In genomic region chr6:149046822-149047246, GRCh38 we compare ENCODE assay signal across 11 cellular contexts.
A peak's percentile ranks its signal among the peaks of the same experiment; 100 is the strongest.
DNase-seq lines count a peak whose midpoint lies in the region; ATAC-seq and TF ChIP-seq lines count a peak whose summit lies in the region.
"Had no signal": no experiment of that assay in that cellular context is flagged by ENCODE, and none has a peak within 500 bp of the region (broad histone marks: within the 10 kb centered on the region; RNA-seq: fewer than 3 reads in every experiment).

No MANE protein-coding gene starts in this region.

- no peaks in the 10 kb centered on the region for H3K27me3 ChIP-seq in thyroid gland
- H3K27me3 ChIP-seq: ascending aorta, SJSA1 had no signal

- intact Hi-C loops in thyroid gland (cut with DNase I), result no loop called here

- peaks cover 4 to 23% of the 10 kb centered on the region in 2 donors for H3K4me1 ChIP-seq in thyroid gland

- no peaks in the 10 kb centered on the region for H3K9me3 Mint-ChIP-seq in activated naive CD8-positive, alpha-beta T cell treated with anti-CD3 and anti-CD28 coated beads, Interleukin-2, amount 10 ng/mL, durations not matched to agents 7 days and 5 days
- H3K9me3 Mint-ChIP-seq in activated naive CD8-positive, alpha-beta T cell treated with anti-CD3 and anti-CD28 coated beads, Interleukin-2, amount 50 U/mL, for 24 hours, result no peaks in the 10 kb centered on the region
- H3K9me3 Mint-ChIP-seq in activated CD4-positive, alpha-beta memory T cell treated with anti-CD3 and anti-CD28 coated beads, Interleukin-2, amount 10 ng/mL, durations not matched to agents 7 days and 5 days, result no peaks in the 10 kb centered on the region

- peaks cover 35% of the 10 kb centered on the region for H3K4me1 Mint-ChIP-seq in activated naive CD8-positive, alpha-beta T cell treated with anti-CD3 and anti-CD28 coated beads, Interleukin-2, amount 10 ng/mL, durations not matched to agents 7 days and 5 days
- H3K4me1 Mint-ChIP-seq in activated naive CD8-positive, alpha-beta T cell treated with anti-CD3 and anti-CD28 coated beads, Interleukin-2, amount 50 U/mL, for 24 hours, result peaks cover 31% of the 10 kb centered on the region
- H3K4me1 Mint-ChIP-seq in activated CD4-positive, alpha-beta memory T cell treated with anti-CD3 and anti-CD28 coated beads, Interleukin-2, amount 10 ng/mL, durations not matched to agents 7 days and 5 days, result peaks cover 54% of the 10 kb centered on the region

- peak overlapping the region; percentile 66 for H3K27ac Mint-ChIP-seq in activated naive CD8-positive, alpha-beta T cell treated with anti-CD3 and anti-CD28 coated beads, Interleukin-2, amount 10 ng/mL, durations not matched to agents 7 days and 5 days
- no peak overlapping the region for H3K27ac Mint-ChIP-seq in activated naive CD8-positive, alpha-beta T cell treated with anti-CD3 and anti-CD28 coated beads, Interleukin-2, amount 50 U/mL, for 24 hours
- H3K27ac Mint-ChIP-seq in activated CD4-positive, alpha-beta memory T cell treated with anti-CD3 and anti-CD28 coated beads, Interleukin-2, amount 10 ng/mL, durations not matched to agents 7 days and 5 days, result peak overlapping the region; percentile 17

- no peaks in the 10 kb centered on the region for H3K9me3 ChIP-seq in thyroid gland
- H3K9me3 ChIP-seq: ascending aorta, SJSA1 had no signal

- CTCF ChIA-PET in activated CD4-positive, alpha-beta memory T cell treated with anti-CD3 and anti-CD28 coated beads, Interleukin-2, amount 10 ng/mL, durations not matched to agents 7 days and 5 days (lab: Charles Lee), result interaction anchor here (1.4 to 4.7 kb wide), 5 partner anchors 11 to 385 kb away, joined by 4 to 24 read pairs (median 16); no protein-coding TSS in a partner anchor

- POLR2A ChIA-PET in activated naive CD8-positive, alpha-beta T cell treated with anti-CD3 and anti-CD28 coated beads, Interleukin-2, amount 10 ng/mL, durations not matched to agents 7 days and 5 days (lab: Charles Lee), result interaction anchor here (1.2 to 1.7 kb wide), 3 partner anchors 10 to 20 kb away, joined by 3 to 6 read pairs (median 4); no protein-coding TSS in a partner anchor
- POLR2A ChIA-PET in activated CD4-positive, alpha-beta memory T cell treated with anti-CD3 and anti-CD28 coated beads, Interleukin-2, amount 10 ng/mL, durations not matched to agents 7 days and 5 days (lab: Charles Lee), result interaction anchor here (1.1 to 6.8 kb wide), 8 partner anchors 11 to 437 kb away, joined by 3 to 57 read pairs (median 10); no protein-coding TSS in a partner anchor

- 41 to 45% methylated on average over 3 of the region's 3 CpGs for WGBS in thyroid gland, 2 donors

- no peaks in the 10 kb centered on the region for H3K27me3 Mint-ChIP-seq in activated naive CD8-positive, alpha-beta T cell treated with anti-CD3 and anti-CD28 coated beads, Interleukin-2, amount 10 ng/mL, durations not matched to agents 7 days and 5 days
- H3K27me3 Mint-ChIP-seq in activated naive CD8-positive, alpha-beta T cell treated with anti-CD3 and anti-CD28 coated beads, Interleukin-2, amount 50 U/mL, for 24 hours, result no peaks in the 10 kb centered on the region
- no peaks in the 10 kb centered on the region for H3K27me3 Mint-ChIP-seq in activated CD4-positive, alpha-beta memory T cell treated with anti-CD3 and anti-CD28 coated beads, Interleukin-2, amount 10 ng/mL, durations not matched to agents 7 days and 5 days

- peak overlapping the region; percentile 55 for H3K4me3 Mint-ChIP-seq in activated naive CD8-positive, alpha-beta T cell treated with anti-CD3 and anti-CD28 coated beads, Interleukin-2, amount 10 ng/mL, durations not matched to agents 7 days and 5 days
- H3K4me3 Mint-ChIP-seq in activated naive CD8-positive, alpha-beta T cell treated with anti-CD3 and anti-CD28 coated beads, Interleukin-2, amount 50 U/mL, for 24 hours, result no peak overlapping the region
- H3K4me3 Mint-ChIP-seq in activated CD4-positive, alpha-beta memory T cell treated with anti-CD3 and anti-CD28 coated beads, Interleukin-2, amount 10 ng/mL, durations not matched to agents 7 days and 5 days, result no peak overlapping the region

- DNase-seq in activated naive CD8-positive, alpha-beta T cell treated with anti-CD3 and anti-CD28 coated beads, Interleukin-2, amount 10 ng/mL, durations not matched to agents 7 days and 5 days, result no peak
- DNase-seq in activated naive CD8-positive, alpha-beta T cell treated with anti-CD3 and anti-CD28 coated beads, Interleukin-2, amount 50 U/mL, for 24 hours, result no peak
- DNase-seq in activated CD4-positive, alpha-beta memory T cell treated with anti-CD3 and anti-CD28 coated beads, Interleukin-2, amount 10 ng/mL, durations not matched to agents 7 days and 5 days, result peak; percentile 59
- no peak for DNase-seq in thyroid gland
- no peak for DNase-seq in GF-D8 (lab: John Stamatoyannopoulos, UW)
- DNase-seq in NCI-H1436 treated with DMSO at 0.1 percent for 48 hours (lab: John Stamatoyannopoulos, UW), result no peak
- DNase-seq in stimulated activated CD4-positive, alpha-beta T cell treated with anti-CD3 and anti-CD28 coated beads, Interleukin-1b, Interleukin-23, amount 100 ng/mL, for 48 hours, result no peak

- peak overlapping the region; percentile 5 to 13 (median 6) for H3K27ac ChIP-seq in thyroid gland
- H3K27ac ChIP-seq: ascending aorta, C4-2B, SJSA1 had no signal

- peaks cover 2% of the 10 kb centered on the region for H3K36me3 Mint-ChIP-seq in activated naive CD8-positive, alpha-beta T cell treated with anti-CD3 and anti-CD28 coated beads, Interleukin-2, amount 10 ng/mL, durations not matched to agents 7 days and 5 days
- no peaks in the 10 kb centered on the region for H3K36me3 Mint-ChIP-seq in activated naive CD8-positive, alpha-beta T cell treated with anti-CD3 and anti-CD28 coated beads, Interleukin-2, amount 50 U/mL, for 24 hours (ENCODE audit: low read depth)
- H3K36me3 Mint-ChIP-seq in activated CD4-positive, alpha-beta memory T cell treated with anti-CD3 and anti-CD28 coated beads, Interleukin-2, amount 10 ng/mL, durations not matched to agents 7 days and 5 days (ENCODE audit: low read depth), result peaks cover 3% of the 10 kb centered on the region

- no peak overlapping the region for H3K4me3 ChIP-seq in thyroid gland (replicated peaks in 1 of 3)
- H3K4me3 ChIP-seq: ascending aorta, SJSA1 had no signal

- no peaks in the 10 kb centered on the region for H3K36me3 ChIP-seq in thyroid gland
- H3K36me3 ChIP-seq: ascending aorta, SJSA1 had no signal

- ATAC-seq in activated naive CD8-positive, alpha-beta T cell treated with anti-CD3 and anti-CD28 coated beads, Interleukin-2, amount 10 ng/mL, durations not matched to agents 7 days and 5 days (ENCODE audit: low read depth), result peak; percentile 50
- ATAC-seq in activated naive CD8-positive, alpha-beta T cell treated with anti-CD3 and anti-CD28 coated beads, Interleukin-2, amount 50 U/mL, for 24 hours, result no peak
- peak; percentile 58 for ATAC-seq in HG03039 (IDR thresholded peaks at IDR 0.05; ENCODE audit: unreplicated experiment)

- TF ChIP-seq CTCF in thyroid gland (IDR thresholded peaks at IDR 0.05), result no peak

- no peak for TF ChIP-seq POLR2A in thyroid gland (IDR thresholded peaks at IDR 0.05)
